11 cellular contexts compared by ENCODE assay signal in genomic region chr10:24457661-24458318, GRCh38.
DNase-seq lines count a peak whose midpoint lies in the region; ATAC-seq, FAIRE-seq and TF ChIP-seq lines count a peak whose summit lies in the region.
"Had no signal": no experiment of that assay in that cellular context is flagged by ENCODE, and none has a peak within 500 bp of the region (broad histone marks: within the 10 kb centered on the region; RNA-seq: fewer than 3 reads in every experiment).

No MANE protein-coding gene starts in this region.

- peak; percentile 70 for ATAC-seq in mucosa of descending colon
- ATAC-seq in HG03045 (IDR thresholded peaks at IDR 0.05; ENCODE audit: unreplicated experiment): no peak

- H3K4me3 ChIP-seq in bronchial epithelial cell (ENCODE audit: low read depth, low read length): no peak overlapping the region
- H3K4me3 ChIP-seq in mucosa of descending colon: no peak overlapping the region

- H3K9me3 ChIP-seq in mucosa of descending colon: no peaks in the 10 kb centered on the region

- intact Hi-C loops in mucosa of descending colon (cut with DNase I, micrococcal nuclease): no loop called here

- H3K36me3 ChIP-seq in bronchial epithelial cell (ENCODE audit: control insufficient read depth, insufficient read depth, low read length): peaks cover 4% of the 10 kb centered on the region
- H3K36me3 ChIP-seq in mucosa of descending colon (ENCODE audit: low read depth): no peaks in the 10 kb centered on the region

- H3K27me3 ChIP-seq in bronchial epithelial cell (ENCODE audit: control insufficient read depth, insufficient read depth, low read length): no peaks in the 10 kb centered on the region

- peaks cover 12% of the 10 kb centered on the region for H3K4me1 ChIP-seq in mucosa of descending colon (ENCODE audit: low read depth)

- TF ChIP-seq CTCF in bronchial epithelial cell (IDR thresholded peaks at IDR 0.05; ENCODE audit: insufficient read depth, low read length, severe bottlenecking) (no peak), mucosa of descending colon (IDR thresholded peaks at IDR 0.05) (no peak)

- DNase-seq in AML-193 (lab: John Stamatoyannopoulos, UW): peak; percentile 81 to 82
- peak; percentile 85 for DNase-seq in LHCN-M2 (ENCODE audit: low read depth)
- DNase-seq in bronchial epithelial cell (ENCODE audit: low read depth): peak; percentile 94
- DNase-seq in mucosa of descending colon: no peak
- DNase-seq in NCI-H187 treated with DMSO at 0.1 percent for 48 hours (lab: John Stamatoyannopoulos, UW): no peak
- no peak for DNase-seq in hippocampal formation (lab: John Stamatoyannopoulos, UW)
- no peak for DNase-seq in stimulated activated CD8-positive, alpha-beta memory T cell treated with anti-CD3 and anti-CD28 coated beads, Interleukin-4, amount 100 ng/mL, for 48 hours
- DNase-seq: activated CD4-positive, CD25-positive, alpha-beta regulatory T cell treated with anti-CD3 and anti-CD28 coated beads, Interleukin-2, amount 50 U/mL, for 72 hours; activated gamma-delta T cell; Right ventricle myocardium superior had no signal

- FAIRE-seq in bronchial epithelial cell (lab: Jason Lieb, UNC): peak; percentile 98

Comparison
In these comparisons a context has a peak if more than half of its experiments do, and no peak if none do; other contexts are left out.
1. DNase-seq: peak in AML-193 (2 of 2), LHCN-M2 (single experiment) and bronchial epithelial cell (single experiment); none in mucosa of descending colon (0 of 3), NCI-H187 treated with DMSO at 0.1 percent for 48 hours (single experiment), hippocampal formation (0 of 2) and stimulated activated CD8-positive, alpha-beta memory T cell treated with anti-CD3 and anti-CD28 coated beads, Interleukin-4, amount 100 ng/mL, for 48 hours (single experiment).